Comparison of ENCODE assay signal across 15 cellular contexts in the genomic region with DNA sequence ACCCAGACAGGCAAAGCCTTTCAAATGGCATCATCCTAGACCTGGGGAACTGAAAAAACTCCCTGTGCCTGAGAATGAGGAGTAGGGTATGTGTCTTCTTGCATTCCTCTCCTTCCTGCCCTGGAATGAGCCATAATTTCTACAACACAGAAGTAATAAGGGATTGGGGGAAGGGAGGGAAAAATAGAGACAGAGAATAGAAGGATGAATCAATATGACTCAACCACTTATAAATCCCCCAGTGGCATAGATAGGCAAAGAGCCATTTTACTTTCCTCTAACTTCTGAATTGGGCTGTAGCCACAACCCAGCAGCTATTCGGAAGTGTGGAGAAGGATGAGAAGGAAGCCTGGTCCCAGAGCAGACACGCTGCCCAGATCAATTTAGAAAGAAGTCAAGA.
DNase-seq lines count a peak whose midpoint lies in the region; ATAC-seq, FAIRE-seq and TF ChIP-seq lines count a peak whose summit lies in the region.
"Had no signal": no experiment of that assay in that cellular context is flagged by ENCODE, and none has a peak within 500 bp of the region (broad histone marks: within the 10 kb centered on the region; RNA-seq: fewer than 3 reads in every experiment).

No MANE protein-coding gene starts in this region.

- CTCF ChIA-PET in RWPE1 (lab: Yijun Ruan, JAX): no interaction called here

- H3K27me3 ChIP-seq in right cardiac atrium (ENCODE audit: control insufficient read depth, insufficient read depth): no peaks in the 10 kb centered on the region
- H3K27me3 ChIP-seq: neural progenitor cell, sigmoid colon had no signal

- no peak overlapping the region for H3K27ac ChIP-seq in right cardiac atrium (ENCODE audit: low read length)
- no peak overlapping the region for H3K27ac ChIP-seq in RWPE1
- H3K27ac ChIP-seq: neural progenitor cell, sigmoid colon, WERI-Rb-1 had no signal

- FAIRE-seq in GM12891 (lab: Jason Lieb, UNC): no peak
- FAIRE-seq: GM18507 had no signal

- no peak for TF ChIP-seq POLR2A in GM12891 (IDR thresholded peaks at IDR 0.05; ENCODE audit: low read depth, low read length)

- intact Hi-C loops in Right ventricle myocardium superior (cut with DNase I): no loop called here
- intact Hi-C loops in right cardiac atrium (cut with DNase I): no loop called here

- ATAC-seq in Right ventricle myocardium superior (ENCODE audit: poor library complexity) (peak; percentile 20), right cardiac atrium (no peak), HG03196 (IDR thresholded peaks at IDR 0.05; ENCODE audit: unreplicated experiment) (no peak)
- ATAC-seq: activated CD8-positive, alpha-beta T cell treated with anti-CD3 and anti-CD28 coated beads, Interleukin-2, amount 10 ng/mL, durations not matched to agents 7 days and 5 days had no signal

- H3K4me1 ChIP-seq in right cardiac atrium (ENCODE audit: control insufficient read depth, insufficient read depth, low read length): peaks cover 3% of the 10 kb centered on the region

- no peak for TF ChIP-seq CTCF in RWPE1 (conservative IDR thresholded peaks at IDR 0.05; ENCODE audit: low read depth)

- no peak for DNase-seq in Right ventricle myocardium superior
- DNase-seq in right cardiac atrium: no peak
- DNase-seq in RWPE1 (ENCODE audit: low spot score): peak; percentile 7
- DNase-seq in glomerular visceral epithelial cell (ENCODE audit: extremely low spot score): peak; percentile 35
- no peak for DNase-seq in GM12891 (ENCODE audit: insufficient read length, low spot score)
- DNase-seq in MV-4-11 (lab: John Stamatoyannopoulos, UW): no peak
- no peak for DNase-seq in germinal center (ENCODE audit: low spot score)
- DNase-seq: activated CD8-positive, alpha-beta T cell treated with anti-CD3 and anti-CD28 coated beads, Interleukin-2, amount 10 ng/mL, durations not matched to agents 7 days and 5 days; NCI-H1694; sigmoid colon; stimulated activated CD4-positive, alpha-beta T cell treated with anti-CD3 and anti-CD28 coated beads, Interleukin-4, amount 100 ng/mL, for 4 hours; WERI-Rb-1 had no signal

- no peak overlapping the region for H3K4me3 ChIP-seq in right cardiac atrium (ENCODE audit: low read length)
- H3K4me3 ChIP-seq: neural progenitor cell, sigmoid colon had no signal

- H3K9me3 ChIP-seq in right cardiac atrium (ENCODE audit: control insufficient read depth, low read length): no peaks in the 10 kb centered on the region
- H3K9me3 ChIP-seq: sigmoid colon had no signal

- POLR2A ChIA-PET in RWPE1 (lab: Yijun Ruan, JAX; ENCODE audit: low non-redundant PET): no interaction called here

- WGBS in right cardiac atrium: 35% methylated on average over 2 of the region's 2 CpGs

TF ChIP-seq in GM12891, 5 proteins besides CTCF, POLR2A, EP300 and RAD21:
- no peak for TF ChIP-seq PAX5 (IDR thresholded peaks at IDR 0.05; ENCODE audit: insufficient read depth, low read length, severe bottlenecking)
- TF ChIP-seq SPI1 (IDR thresholded peaks at IDR 0.05; ENCODE audit: low read depth, low read length): no peak
- TF ChIP-seq POLR2AphosphoS5 (IDR thresholded peaks at IDR 0.05; ENCODE audit: low read depth, low read length): no peak
- no peak for TF ChIP-seq POU2F2 (IDR thresholded peaks at IDR 0.05; ENCODE audit: low read depth, low read length)
- TF ChIP-seq TAF1 (IDR thresholded peaks at IDR 0.05; ENCODE audit: low read depth, low read length): no peak

Comparison
In these comparisons a context has a peak if more than half of its experiments do, and no peak if none do; other contexts are left out.
1. DNase-seq: peak in RWPE1 (single experiment) and glomerular visceral epithelial cell (single experiment); none in Right ventricle myocardium superior (single experiment), right cardiac atrium (0 of 3), GM12891 (single experiment), MV-4-11 (single experiment) and germinal center (single experiment).